Comparison of ENCODE assay signal across 20 cellular contexts in the genomic region with DNA sequence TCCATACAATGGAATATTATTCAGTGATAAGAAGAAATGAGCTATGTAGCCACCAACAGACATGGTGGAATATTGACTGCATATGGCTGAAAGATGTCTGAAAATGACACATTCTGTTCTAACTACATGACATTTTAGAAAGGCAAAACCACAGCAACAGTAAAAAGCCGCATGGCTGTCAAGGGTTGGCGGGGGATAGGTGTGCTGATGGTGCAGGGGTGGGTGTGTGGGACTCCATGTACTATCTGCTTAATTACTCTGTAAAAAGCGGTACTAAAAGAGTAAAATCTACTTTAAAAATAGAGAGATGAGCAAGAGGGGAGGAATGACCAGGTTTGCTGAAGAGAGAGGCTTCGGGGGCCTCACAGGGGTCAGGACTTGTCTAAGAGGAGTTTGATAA. TPM values are rescaled to one million over a fixed set of nuclear protein-coding genes. Genes with fewer than 3 reads are reported as not detected.
A peak's percentile ranks its signal among the peaks of the same experiment; 100 is the strongest.
DNase-seq lines count a peak whose midpoint lies in the region; ATAC-seq and TF ChIP-seq lines count a peak whose summit lies in the region.
"Had no signal": no experiment of that assay in that cellular context is flagged by ENCODE, and none has a peak within 500 bp of the region (broad histone marks: within the 10 kb centered on the region; RNA-seq: fewer than 3 reads in every experiment).

No MANE protein-coding gene starts in this region.

- TF ChIP-seq CTCF in Caco-2 (IDR thresholded peaks at IDR 0.05; ENCODE audit: insufficient read depth in 1 of 2, low read depth in 1 of 2, low read length in 1 of 2, severe bottlenecking in 1 of 2, unreplicated experiment in 1 of 2) (no peak), thyroid gland (IDR thresholded peaks at IDR 0.05) (no peak)

- intact Hi-C loops in Caco-2 (cut with micrococcal nuclease; ENCODE audit: unreplicated experiment): no loop called here
- intact Hi-C loops in head of caudate nucleus (cut with DNase I): no loop called here
- intact Hi-C loops in thyroid gland (cut with DNase I): no loop called here

- TF ChIP-seq POLR2A in thyroid gland (IDR thresholded peaks at IDR 0.05): no peak

- no peaks in the 10 kb centered on the region for H3K9me3 Mint-ChIP-seq in Caco-2 (ENCODE audit: unreplicated experiment)
- no peaks in the 10 kb centered on the region for H3K9me3 Mint-ChIP-seq in CD8-positive, alpha-beta memory T cell
- H3K9me3 Mint-ChIP-seq: CD4-positive, CD25-positive, alpha-beta regulatory T cell had no signal

- peaks cover 18% of the 10 kb centered on the region for H3K4me1 Mint-ChIP-seq in Caco-2 (ENCODE audit: low read depth, unreplicated experiment)
- H3K4me1 Mint-ChIP-seq in T-helper 17 cell: peaks cover 10% of the 10 kb centered on the region
- H3K4me1 Mint-ChIP-seq in CD8-positive, alpha-beta memory T cell: peaks cover 12 to 19% (median 13%) of the 10 kb centered on the region in 3 donors

- H3K27me3 Mint-ChIP-seq in Caco-2 (ENCODE audit: insufficient read depth, unreplicated experiment) (no peaks in the 10 kb centered on the region), T-helper 17 cell (no peaks in the 10 kb centered on the region)
- H3K27me3 Mint-ChIP-seq in CD8-positive, alpha-beta memory T cell: no peaks in the 10 kb centered on the region
- H3K27me3 Mint-ChIP-seq: CD4-positive, CD25-positive, alpha-beta regulatory T cell had no signal

- POLR2A ChIA-PET in Caco-2 (lab: Charles Lee): interaction anchor here (0.6 kb wide), 1 partner anchor 491 kb away, joined by 3 read pairs; no protein-coding TSS in a partner anchor
- POLR2A ChIA-PET in CD8-positive, alpha-beta memory T cell (lab: Charles Lee): no interaction called here

- ATAC-seq in T-helper 17 cell: no peak
- ATAC-seq: Right ventricle myocardium inferior had no signal

- H3K27ac ChIP-seq in CD8-positive, alpha-beta memory T cell (ENCODE audit: low read depth, low read length): no peak overlapping the region
- no peak overlapping the region for H3K27ac ChIP-seq in thyroid gland

- H3K4me3 Mint-ChIP-seq in Caco-2 (ENCODE audit: unreplicated experiment) (no peak overlapping the region), T-helper 17 cell (no peak overlapping the region)
- H3K4me3 Mint-ChIP-seq in CD8-positive, alpha-beta memory T cell: no peak overlapping the region
- H3K4me3 Mint-ChIP-seq: CD4-positive, CD25-positive, alpha-beta regulatory T cell had no signal

- TSS peak; percentile 7 for BruUV-seq in Caco-2 (replicated peaks; lab: Mats Ljungman, UMichigan)

- H3K4me3 ChIP-seq in Caco-2 (ENCODE audit: low read depth, low read length) (no peak overlapping the region), thyroid gland (replicated peaks in 1 of 3) (no peak overlapping the region)
- H3K4me3 ChIP-seq in CD8-positive, alpha-beta memory T cell (ENCODE audit: low read length): no peak overlapping the region

- H3K4me1 ChIP-seq in Caco-2 (no peaks in the 10 kb centered on the region; the same call in 1 of the 2 replicates), thyroid gland (peaks cover 0 to 7% of the 10 kb centered on the region in 2 donors)
- H3K4me1 ChIP-seq in CD8-positive, alpha-beta memory T cell (ENCODE audit: insufficient read depth, low read length): peaks cover 9% of the 10 kb centered on the region

- H3K27ac Mint-ChIP-seq in Caco-2 (ENCODE audit: unreplicated experiment): no peak overlapping the region
- peak overlapping the region; percentile 81 for H3K27ac Mint-ChIP-seq in T-helper 17 cell
- H3K27ac Mint-ChIP-seq in CD8-positive, alpha-beta memory T cell: peak overlapping the region in 4 of 8 donors; percentile 35 to 76 (median 40)
- H3K27ac Mint-ChIP-seq: CD4-positive, CD25-positive, alpha-beta regulatory T cell had no signal

- H3K9me3 ChIP-seq in Caco-2 (no peaks in the 10 kb centered on the region), T-helper 17 cell (ENCODE audit: control insufficient read depth, low read length, poor library complexity, severe bottlenecking) (no peaks in the 10 kb centered on the region), thyroid gland (no peaks in the 10 kb centered on the region)
- no peaks in the 10 kb centered on the region for H3K9me3 ChIP-seq in CD8-positive, alpha-beta memory T cell (ENCODE audit: low read length)

- no peaks in the 10 kb centered on the region for H3K36me3 ChIP-seq in Caco-2 (ENCODE audit: control insufficient read depth, insufficient read depth, low read length)
- no peaks in the 10 kb centered on the region for H3K36me3 ChIP-seq in CD8-positive, alpha-beta memory T cell (ENCODE audit: insufficient read depth, low read length)
- H3K36me3 ChIP-seq in thyroid gland: no peaks in the 10 kb centered on the region

- no peak for DNase-seq in Caco-2
- no peak for DNase-seq in T-helper 17 cell
- DNase-seq in head of caudate nucleus: peak in 39 of 42 donors; percentile 29 to 88 (median 67)
- peak; percentile 71 for DNase-seq in putamen (ENCODE audit: low spot score)
- DNase-seq in SW 1271 (lab: John Stamatoyannopoulos, UW): no peak
- no peak for DNase-seq in CD8-positive, alpha-beta memory T cell
- no peak for DNase-seq in thyroid gland
- DNase-seq: CD4-positive, CD25-positive, alpha-beta regulatory T cell; COR-L47; DMS 273 treated with DMSO at 0.1 percent for 48 hours; DMS79 treated with DMSO at 0.1 percent for 48 hours; H7; Karpas-422; NCI-H1694; NCI-H2081 treated with DMSO at 0.1 percent for 48 hours; NCI-H2171 treated with DMSO at 0.1 percent for 48 hours; NCI-H446; NCI-H526; OCI-M1 had no signal

- WGBS in thyroid gland, 2 donors: 95% methylated on average over 4 of the region's 4 CpGs

- CTCF ChIA-PET in Caco-2 (lab: Charles Lee): no interaction called here
- CTCF ChIA-PET in CD8-positive, alpha-beta memory T cell (lab: Charles Lee): no interaction called here

- H3K36me3 Mint-ChIP-seq in Caco-2 (ENCODE audit: insufficient read depth, unreplicated experiment) (peaks cover 21% of the 10 kb centered on the region), T-helper 17 cell (ENCODE audit: low read depth) (peaks cover 2% of the 10 kb centered on the region)
- H3K36me3 Mint-ChIP-seq in CD8-positive, alpha-beta memory T cell: peaks cover 0 to 31% (median 11%) of the 10 kb centered on the region in 3 donors

- H3K27me3 ChIP-seq in Caco-2 (replicated peaks; ENCODE audit: control insufficient read depth, insufficient read depth, low read length) (no peaks in the 10 kb centered on the region), thyroid gland (no peaks in the 10 kb centered on the region)
- no peaks in the 10 kb centered on the region for H3K27me3 ChIP-seq in CD8-positive, alpha-beta memory T cell (ENCODE audit: insufficient read depth, low read length, poor library complexity, severe bottlenecking)

RNA-seq across cellular contexts. Expression of a gene that starts 16.7 kb away (rescaled TPM):
- total RNA-seq in Caco-2 (2022) (1.2 and 1.3 TPM in 2 replicates), T-helper 17 cell (1 to 10 TPM; 3.5 to 4.6 TPM), thyroid gland (1 to 10 TPM; 4.1 to 6.7 (median 5.4) TPM)
- total RNA-seq in CD8-positive, alpha-beta memory T cell: 1 to 10 TPM; 2.4 to 2.6 TPM
- polyA plus RNA-seq in CD8-positive, alpha-beta memory T cell: 27.0 TPM

Comparison
In these comparisons a context has a peak if more than half of its experiments do, and no peak if none do; other contexts are left out.
1. DNase-seq: peak in head of caudate nucleus (39 of 42) and putamen (single experiment); none in Caco-2 (0 of 2), T-helper 17 cell (0 of 3), SW 1271 (0 of 2), CD8-positive, alpha-beta memory T cell (0 of 5) and thyroid gland (0 of 2).